17 cellular contexts compared by ENCODE assay signal in the genomic region with DNA sequence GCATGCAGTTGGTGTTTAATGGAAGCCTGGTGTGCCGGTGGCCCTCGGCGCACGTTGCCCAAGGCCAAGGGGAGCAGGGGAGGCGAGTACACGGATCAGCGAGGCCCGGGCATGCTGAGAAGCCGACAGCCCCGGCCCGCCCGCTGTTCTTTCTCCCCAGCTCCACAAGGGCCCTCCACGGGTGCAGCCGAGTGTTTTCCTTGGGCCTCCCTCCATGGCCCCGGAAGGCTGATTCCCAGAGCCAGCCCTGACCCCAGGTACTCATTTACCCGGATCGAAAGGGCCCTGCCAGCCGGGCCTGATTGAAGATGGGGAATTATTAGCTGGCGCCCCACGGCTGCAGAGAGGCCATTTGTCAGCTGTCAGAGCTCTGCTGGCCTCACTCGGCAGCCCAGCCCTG. TPM values are rescaled to one million over a fixed set of nuclear protein-coding genes. Genes with fewer than 3 reads are reported as not detected.
"Had no signal": no experiment of that assay in that cellular context is flagged by ENCODE, and none has a peak within 500 bp of the region (broad histone marks: within the 10 kb centered on the region; RNA-seq: fewer than 3 reads in every experiment).

No MANE protein-coding gene starts in this region.

- H3K4me1 ChIP-seq: psoas muscle had no signal

- DNase-seq: activated CD4-positive, alpha-beta T cell treated with anti-CD3 and anti-CD28 coated beads, Interleukin-2, amount 50 U/mL, for 4 hours; activated CD4-positive, CD25-positive, alpha-beta regulatory T cell treated with anti-CD3 and anti-CD28 coated beads, Interleukin-2, amount 50 U/mL, for 72 hours; activated naive CD4-positive, alpha-beta T cell treated with Interleukin-2 at 50 U/mL for 16 hours; anterior cingulate cortex; cerebellar nuclear complex; effector memory CD8-positive, alpha-beta T cell; foreskin keratinocyte; glutamatergic neuron; mammary epithelial cell; mucosa of descending colon; natural killer cell; psoas muscle; stimulated activated naive CD8-positive, alpha-beta T cell treated with anti-CD3 and anti-CD28 coated beads, Interleukin-15, amount 100 ng/mL, for 72 hours; T-helper 1 cell; testis had no signal

- ATAC-seq: activated T-helper 17 cell treated with anti-CD3 and anti-CD28 coated beads, Interleukin-2, amount 50 U/mL, for 72 hours; effector memory CD8-positive, alpha-beta T cell; foreskin keratinocyte; mucosa of descending colon; natural killer cell; psoas muscle; sciatic nerve; stimulated activated naive CD8-positive, alpha-beta T cell treated with anti-CD3 and anti-CD28 coated beads, Interleukin-15, amount 100 ng/mL, for 72 hours had no signal

- H3K27me3 ChIP-seq: foreskin keratinocyte, testis had no signal

- H3K9me3 ChIP-seq: mucosa of descending colon, psoas muscle, testis had no signal

- H3K4me3 ChIP-seq: mucosa of descending colon, psoas muscle, testis had no signal

- H3K27ac ChIP-seq: foreskin keratinocyte, psoas muscle, testis had no signal

RNA-seq across cellular contexts. Expression of gene WNT7B, which starts 53.1 kb away (rescaled TPM):
- total RNA-seq: activated T-helper 17 cell treated with anti-CD3 and anti-CD28 coated beads, Interleukin-2, amount 50 U/mL, for 72 hours; mucosa of descending colon; natural killer cell; psoas muscle; sciatic nerve had no signal
